8 cellular contexts compared by ENCODE assay signal in genomic region chr1:144551543-144552424, GRCh38. TPM values are rescaled to one million over a fixed set of nuclear protein-coding genes. Genes with fewer than 3 reads are reported as not detected.
DNase-seq lines count a peak whose midpoint lies in the region.

No MANE protein-coding gene starts in this region.

- DNase-seq in ELR (ENCODE audit: low read depth) (peak; percentile 93), HAP-1 (ENCODE audit: low spot score in 2 of 2) (peak; percentile 94 to 95), NCI-H2081 (lab: John Stamatoyannopoulos, UW) (peak; percentile 96 to 97), cortex of kidney (lab: John Stamatoyannopoulos, UW) (no peak)
- DNase-seq in activated CD4-positive, alpha-beta T cell treated with anti-CD3 and anti-CD28 coated beads, Interleukin-2, amount 10 ng/mL, durations not matched to agents 24 days and 14 days, result peak; percentile 92
- peak; percentile 58 to 73 (median 68) for DNase-seq in stimulated activated CD4-positive, alpha-beta T cell treated with anti-CD3 and anti-CD28 coated beads, Interleukin-1b, Interleukin-23, amount 100 ng/mL, for 24 hours (ENCODE audit: low read depth in 4 of 4, low spot score in 1 of 4)

- H3K4me1 Mint-ChIP-seq in activated CD4-positive, alpha-beta T cell treated with anti-CD3 and anti-CD28 coated beads, Interleukin-2, amount 10 ng/mL, durations not matched to agents 24 days and 14 days, result peaks cover 20% of the 10 kb centered on the region

- no peaks in the 10 kb centered on the region for H3K36me3 ChIP-seq in HAP-1 (replicated peaks)

- peak overlapping the region; percentile 38 for H3K4me3 ChIP-seq in HAP-1

- peak overlapping the region; percentile 88 for H3K27ac ChIP-seq in cingulate gyrus (ENCODE audit: low read depth, low read length)
- H3K27ac ChIP-seq in layer of hippocampus (ENCODE audit: low read depth, low read length), result peak overlapping the region; percentile 87

- in situ Hi-C loops in HAP-1 (cut with MboI; ENCODE audit: low sequenced_read_pairs), result no loop called here

- H3K27me3 ChIP-seq in HAP-1 (ENCODE audit: low read depth) (no peaks in the 10 kb centered on the region), layer of hippocampus (ENCODE audit: control insufficient read depth, insufficient read depth, low read length) (no peaks in the 10 kb centered on the region)

- intact Hi-C loops in activated CD4-positive, alpha-beta T cell treated with anti-CD3 and anti-CD28 coated beads, Interleukin-2, amount 10 ng/mL, durations not matched to agents 24 days and 14 days (cut with micrococcal nuclease), result no loop called here

- peaks cover 3% of the 10 kb centered on the region for H3K27me3 Mint-ChIP-seq in activated CD4-positive, alpha-beta T cell treated with anti-CD3 and anti-CD28 coated beads, Interleukin-2, amount 10 ng/mL, durations not matched to agents 24 days and 14 days

- H3K27ac Mint-ChIP-seq in activated CD4-positive, alpha-beta T cell treated with anti-CD3 and anti-CD28 coated beads, Interleukin-2, amount 10 ng/mL, durations not matched to agents 24 days and 14 days, result peak overlapping the region; percentile 98

- H3K4me1 ChIP-seq in HAP-1, result peaks cover 14% of the 10 kb centered on the region

- H3K4me3 Mint-ChIP-seq in activated CD4-positive, alpha-beta T cell treated with anti-CD3 and anti-CD28 coated beads, Interleukin-2, amount 10 ng/mL, durations not matched to agents 24 days and 14 days, result peak overlapping the region; percentile 87

- H3K9me3 ChIP-seq in HAP-1, result no peaks in the 10 kb centered on the region

- no peaks in the 10 kb centered on the region for H3K9me3 Mint-ChIP-seq in activated CD4-positive, alpha-beta T cell treated with anti-CD3 and anti-CD28 coated beads, Interleukin-2, amount 10 ng/mL, durations not matched to agents 24 days and 14 days

- no peaks in the 10 kb centered on the region for H3K36me3 Mint-ChIP-seq in activated CD4-positive, alpha-beta T cell treated with anti-CD3 and anti-CD28 coated beads, Interleukin-2, amount 10 ng/mL, durations not matched to agents 24 days and 14 days (ENCODE audit: low read depth)

RNA-seq across cellular contexts. Expression of gene PPIAL4F, which starts 40.9 kb away (rescaled TPM):
- not detected in 2 replicates for total RNA-seq in activated CD4-positive, alpha-beta T cell treated with anti-CD3 and anti-CD28 coated beads, Interleukin-2, amount 10 ng/mL, durations not matched to agents 24 days and 14 days
